ENCODE assay signal across 1 cellular context in genomic region chr3:14412831-14413380, GRCh38.
TF ChIP-seq lines count a peak whose summit lies in the region.

No MANE protein-coding gene starts in this region.

TF ChIP-seq in IMR-90, 13 proteins besides CTCF, POLR2A, EP300 and RAD21 (continued from another document):
- no peak for TF ChIP-seq ELK1 (IDR thresholded peaks at IDR 0.05; ENCODE audit: borderline replicate concordance, low read depth, low read length)
- no peak for TF ChIP-seq CEBPB (IDR thresholded peaks at IDR 0.05; ENCODE audit: low read depth, low read length)
- no peak for TF ChIP-seq RFX5 (IDR thresholded peaks at IDR 0.05; ENCODE audit: low read depth, low read length)
- TF ChIP-seq CHD1 (IDR thresholded peaks at IDR 0.05; ENCODE audit: low read depth, low read length): no peak
- no peak for TF ChIP-seq MAFK (IDR thresholded peaks at IDR 0.05; ENCODE audit: low read depth, low read length)
- TF ChIP-seq SMC3 (IDR thresholded peaks at IDR 0.05; ENCODE audit: low read depth, low read length): no peak
- TF ChIP-seq MAZ (IDR thresholded peaks at IDR 0.05; ENCODE audit: borderline replicate concordance, low read depth, low read length): no peak
- no peak for TF ChIP-seq MXI1 (IDR thresholded peaks at IDR 0.05; ENCODE audit: borderline replicate concordance, low read depth, low read length)
- TF ChIP-seq FOS (IDR thresholded peaks at IDR 0.05; ENCODE audit: low read depth, low read length): no peak
- TF ChIP-seq NFE2L2 (IDR thresholded peaks at IDR 0.05; ENCODE audit: low read depth, low read length): no peak
TF ChIP-seq in IMR-90: peak in this region for 0.
